In genomic region chr3:79011821-79012529, GRCh38 we compare ENCODE assay signal across 22 cellular contexts.
DNase-seq lines count a peak whose midpoint lies in the region; ATAC-seq, FAIRE-seq and TF ChIP-seq lines count a peak whose summit lies in the region.
"Had no signal": no experiment of that assay in that cellular context is flagged by ENCODE, and none has a peak within 500 bp of the region (broad histone marks: within the 10 kb centered on the region; RNA-seq: fewer than 3 reads in every experiment).

No MANE protein-coding gene starts in this region.

- H3K4me1 ChIP-seq in HEK293 (ENCODE audit: control insufficient read depth, insufficient read depth, low read length) (peaks cover 18% of the 10 kb centered on the region), endocrine pancreas (ENCODE audit: control insufficient read depth, insufficient read depth, low read length) (peaks cover 7% of the 10 kb centered on the region), psoas muscle (no peaks in the 10 kb centered on the region), spleen (peaks cover 0 to 10% (median 0%) of the 10 kb centered on the region in 6 donors)
- no peaks in the 10 kb centered on the region for H3K4me1 ChIP-seq in CD4-positive, alpha-beta memory T cell (ENCODE audit: insufficient read depth, low read length)
- H3K4me1 ChIP-seq: right atrium auricular region had no signal

- no peaks in the 10 kb centered on the region for H3K36me3 ChIP-seq in HEK293 (ENCODE audit: control insufficient read depth in 2 of 2, insufficient read depth in 1 of 2, low read length in 2 of 2)
- H3K36me3 ChIP-seq in endocrine pancreas (ENCODE audit: control insufficient read depth, insufficient read depth, low read length), result no peaks in the 10 kb centered on the region
- H3K36me3 ChIP-seq in psoas muscle (ENCODE audit: insufficient read depth in 1 of 2, low read depth in 1 of 2), result no peaks in the 10 kb centered on the region
- H3K36me3 ChIP-seq in CD4-positive, alpha-beta memory T cell (ENCODE audit: insufficient read depth, low read length), result no peaks in the 10 kb centered on the region
- no peaks in the 10 kb centered on the region for H3K36me3 ChIP-seq in spleen
- H3K36me3 ChIP-seq: brain microvascular endothelial cell, right atrium auricular region had no signal

- TF ChIP-seq CTCF in D721Med (IDR thresholded peaks at IDR 0.05; ENCODE audit: insufficient read depth, missing control alignments) (no peak), HEK293 (tag by site-specific recombination; IDR thresholded peaks at IDR 0.05) (no peak), psoas muscle (IDR thresholded peaks at IDR 0.05) (no peak), spleen (IDR thresholded peaks at IDR 0.05 in 8 of 11, conservative IDR thresholded peaks at IDR 0.05 in 3 of 11) (no peak)

- no peak overlapping the region for H3K9ac ChIP-seq in endocrine pancreas (ENCODE audit: control insufficient read depth, insufficient read depth, low read length)

- WGBS in psoas muscle, 3 donors, result 42 to 72% (median 51%) methylated on average over 5 of the region's 5 CpGs
- 74 to 84% (median 80%) methylated on average over 5 of the region's 5 CpGs for WGBS in spleen, 5 donors

- H3K27me3 Mint-ChIP-seq in CD4-positive, alpha-beta memory T cell, result no peaks in the 10 kb centered on the region
- H3K27me3 Mint-ChIP-seq: CD4-positive, alpha-beta T cell had no signal

- H3K9me3 ChIP-seq in HEK293 (ENCODE audit: control insufficient read depth, insufficient read depth, low read depth, low read length), result no peaks in the 10 kb centered on the region
- H3K9me3 ChIP-seq in endocrine pancreas (ENCODE audit: control insufficient read depth, low read length), result no peaks in the 10 kb centered on the region
- H3K9me3 ChIP-seq in psoas muscle, result no peaks in the 10 kb centered on the region
- no peaks in the 10 kb centered on the region for H3K9me3 ChIP-seq in CD4-positive, alpha-beta memory T cell (ENCODE audit: control insufficient read depth in 1 of 2, low read length in 2 of 2)
- no peaks in the 10 kb centered on the region for H3K9me3 ChIP-seq in spleen
- H3K9me3 ChIP-seq: right atrium auricular region had no signal

- H3K4me1 Mint-ChIP-seq in CD4-positive, alpha-beta memory T cell, result no peaks in the 10 kb centered on the region
- H3K4me1 Mint-ChIP-seq: activated naive CD8-positive, alpha-beta T cell treated with anti-CD3 and anti-CD28 coated beads, Interleukin-2, amount 50 U/mL, for 24 hours had no signal

- intact Hi-C loops in psoas muscle (cut with DNase I), result no loop called here
- intact Hi-C loops in CD4-positive, alpha-beta memory T cell (cut with micrococcal nuclease), result no loop called here
- intact Hi-C loops in spleen (cut with DNase I; ENCODE audit: low total_unique reads), result no loop called here

- H3K27ac ChIP-seq in HEK293 (ENCODE audit: extremely low read depth, low read depth, low read length), result no peak overlapping the region
- peak overlapping the region; percentile 72 for H3K27ac ChIP-seq in psoas muscle
- no peak overlapping the region for H3K27ac ChIP-seq in CD4-positive, alpha-beta memory T cell (ENCODE audit: low read depth, low read length)
- no peak overlapping the region for H3K27ac ChIP-seq in spleen
- H3K27ac ChIP-seq: brain microvascular endothelial cell, right atrium auricular region had no signal

- H3K36me3 Mint-ChIP-seq in CD4-positive, alpha-beta memory T cell, result no peaks in the 10 kb centered on the region

- POLR2A ChIA-PET in HEK293 (lab: Yijun Ruan, JAX), result no interaction called here
- POLR2A ChIA-PET in CD4-positive, alpha-beta memory T cell (lab: Charles Lee; ENCODE audit: partially characterized antibody), result no interaction called here

- DNase-seq in D721Med (ENCODE audit: insufficient read length, low spot score) (no peak), psoas muscle (peak in 1 of 2 donors; percentile 52), NOMO-1 treated with DMSO at 0.1 percent for 48 hours (lab: John Stamatoyannopoulos, UW; ENCODE audit: unreplicated experiment) (no peak), spleen (no peak)
- DNase-seq in CD4-positive, alpha-beta memory T cell, result no peak
- DNase-seq: activated CD8-positive, alpha-beta memory T cell treated with anti-CD3 and anti-CD28 coated beads, Interleukin-2, amount 50 U/mL, for 4 hours; activated effector memory CD4-positive, alpha-beta T cell treated with Interleukin-2 at 50 U/mL for 16 hours; activated naive CD8-positive, alpha-beta T cell treated with anti-CD3 and anti-CD28 coated beads, Interleukin-2, amount 50 U/mL, for 24 hours; brain microvascular endothelial cell; CD4-positive, alpha-beta T cell; KG1; left cardiac atrium; MV-4-11; NCI-H187 treated with DMSO at 0.1 percent for 48 hours; stimulated activated CD4-positive, alpha-beta T cell treated with anti-CD3 and anti-CD28 coated beads, Interleukin-15, amount 100 ng/mL, for 24 hours had no signal

- no peak overlapping the region for H3K27ac Mint-ChIP-seq in CD4-positive, alpha-beta memory T cell
- H3K27ac Mint-ChIP-seq: activated naive CD8-positive, alpha-beta T cell treated with anti-CD3 and anti-CD28 coated beads, Interleukin-2, amount 50 U/mL, for 24 hours; CD4-positive, alpha-beta T cell; WTC11 had no signal

- peaks cover 0 to 17% (median 4%) of the 10 kb centered on the region in 8 donors for H3K9me3 Mint-ChIP-seq in CD4-positive, alpha-beta memory T cell
- H3K9me3 Mint-ChIP-seq: activated naive CD8-positive, alpha-beta T cell treated with anti-CD3 and anti-CD28 coated beads, Interleukin-2, amount 50 U/mL, for 24 hours; WTC11 had no signal

- no peak overlapping the region for H3K4me3 Mint-ChIP-seq in CD4-positive, alpha-beta memory T cell
- H3K4me3 Mint-ChIP-seq: activated naive CD8-positive, alpha-beta T cell treated with anti-CD3 and anti-CD28 coated beads, Interleukin-2, amount 50 U/mL, for 24 hours; CD4-positive, alpha-beta T cell had no signal

- TF ChIP-seq POLR2A in spleen (IDR thresholded peaks at IDR 0.05), result no peak

- CTCF ChIA-PET in HEK293 (lab: Yijun Ruan, JAX), result interaction anchor here (0.7 kb wide), 1 partner anchor 954 kb away, joined by 3 read pairs; no protein-coding TSS in a partner anchor
- CTCF ChIA-PET in CD4-positive, alpha-beta memory T cell (lab: Charles Lee; ENCODE audit: partially characterized antibody), result interaction anchor here (1.1 kb wide), 1 partner anchor 14 kb away, joined by 3 read pairs; no protein-coding TSS in a partner anchor

- H3K4me3 ChIP-seq in HEK293 (ENCODE audit: low read depth, low read length), result no peak overlapping the region
- peak overlapping the region; percentile 68 for H3K4me3 ChIP-seq in endocrine pancreas (ENCODE audit: control insufficient read depth, insufficient read depth, low read length)
- H3K4me3 ChIP-seq in psoas muscle, result peak overlapping the region; percentile 40
- H3K4me3 ChIP-seq in CD4-positive, alpha-beta memory T cell (ENCODE audit: low read length in 2 of 2), result no peak overlapping the region
- no peak overlapping the region for H3K4me3 ChIP-seq in spleen
- H3K4me3 ChIP-seq: right atrium auricular region had no signal

- peak; percentile 41 for FAIRE-seq in D721Med (lab: Jason Lieb, UNC)
- FAIRE-seq: colon, endometrium, urothelium cell line had no signal

- peak; percentile 56 to 90 (median 65) for ATAC-seq in psoas muscle
- ATAC-seq: activated naive CD8-positive, alpha-beta T cell treated with anti-CD3 and anti-CD28 coated beads, Interleukin-2, amount 50 U/mL, for 24 hours; left cardiac atrium had no signal

- H3K27me3 ChIP-seq in endocrine pancreas (ENCODE audit: control insufficient read depth, insufficient read depth, low read length), result no peaks in the 10 kb centered on the region
- H3K27me3 ChIP-seq in psoas muscle (ENCODE audit: insufficient read depth in 3 of 3, low read length in 2 of 3), result peaks cover 0 to 3% (median 0%) of the 10 kb centered on the region in 3 donors
- H3K27me3 ChIP-seq in CD4-positive, alpha-beta memory T cell (ENCODE audit: insufficient read depth, low read length), result no peaks in the 10 kb centered on the region
- H3K27me3 ChIP-seq in spleen (replicated peaks in 1 of 7), result no peaks in the 10 kb centered on the region
- H3K27me3 ChIP-seq: brain microvascular endothelial cell, right atrium auricular region had no signal

TF ChIP-seq in HEK293, 187 proteins besides CTCF, POLR2A, EP300 and RAD21:
- TF ChIP-seq ZNF174 (tag by site-specific recombination; IDR thresholded peaks at IDR 0.05) (no peak), PRDM6 (tag by site-specific recombination; IDR thresholded peaks at IDR 0.05) (peak; percentile 19; the same call in 1 of the 2 replicates), FEZF1 (tag by site-specific recombination; IDR thresholded peaks at IDR 0.05) (peak; percentile 25; the same call in 1 of the 2 replicates)

Comparison
In these comparisons a context has a peak if more than half of its experiments do, and no peak if none do; other contexts are left out.
1. H3K4me3 ChIP-seq: peak in endocrine pancreas (single experiment) and psoas muscle (single experiment); none in HEK293 (single experiment), CD4-positive, alpha-beta memory T cell (0 of 2) and spleen (0 of 8).